9 cellular contexts compared by ENCODE assay signal in the genomic region with DNA sequence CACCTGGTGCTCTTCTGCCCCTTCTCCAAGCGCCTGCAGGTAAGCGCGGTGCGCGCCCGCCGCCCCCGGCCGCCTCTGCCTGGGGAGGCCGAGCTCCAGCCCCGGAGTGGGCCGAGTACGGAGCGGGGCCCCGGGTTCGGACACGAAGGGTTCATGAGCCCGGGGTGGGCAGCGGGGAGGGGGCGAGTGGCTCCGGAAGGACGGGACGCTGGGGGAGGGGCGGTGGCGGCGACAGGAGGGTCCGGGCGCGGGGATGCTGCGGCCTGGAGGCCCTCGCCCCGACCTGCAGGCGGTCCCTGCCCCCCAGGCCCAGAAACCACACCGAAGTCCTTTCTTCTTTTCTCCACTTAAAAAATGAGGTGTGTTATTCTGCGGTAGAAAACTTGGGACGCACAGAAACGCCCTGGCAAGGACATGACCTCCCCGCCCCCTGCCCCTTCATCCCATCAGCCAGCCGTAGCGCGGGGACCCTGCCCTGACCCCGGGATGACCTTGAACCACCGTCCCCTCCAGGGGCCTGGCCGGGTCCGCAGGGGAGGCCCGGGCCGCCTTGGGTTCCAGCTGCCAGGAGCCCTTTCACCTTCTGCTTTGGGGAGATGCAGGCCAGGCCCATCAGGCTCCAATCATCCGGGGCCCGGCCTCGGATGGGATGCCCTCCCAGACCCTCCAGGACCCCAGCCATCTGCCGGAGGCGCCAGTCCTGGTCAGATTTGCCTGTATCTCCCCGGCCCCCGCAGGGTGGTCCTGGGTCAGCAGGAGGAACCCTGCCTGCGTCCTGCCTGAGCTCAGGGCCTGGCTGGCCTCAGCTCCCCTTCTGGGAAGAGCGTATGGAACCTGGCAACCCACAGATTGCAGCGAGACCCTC. TPM values are rescaled to one million over a fixed set of nuclear protein-coding genes. Genes with fewer than 3 reads are reported as not detected.
A peak's percentile ranks its signal among the peaks of the same experiment; 100 is the strongest.
DNase-seq lines count a peak whose midpoint lies in the region; ATAC-seq and TF ChIP-seq lines count a peak whose summit lies in the region.
"Had no signal": no experiment of that assay in that cellular context is flagged by ENCODE, and none has a peak within 500 bp of the region (broad histone marks: within the 10 kb centered on the region; RNA-seq: fewer than 3 reads in every experiment).

No MANE protein-coding gene starts in this region.

- H3K36me3 ChIP-seq in GM23338 (ENCODE audit: insufficient read depth) (no peaks in the 10 kb centered on the region), skeletal muscle tissue (ENCODE audit: control insufficient read depth in 3 of 3, insufficient read depth in 3 of 3, low read length in 3 of 3) (no peaks in the 10 kb centered on the region)

- H3K4me1 Mint-ChIP-seq in GM23338, result peaks cover 5% of the 10 kb centered on the region
- no peaks in the 10 kb centered on the region for H3K4me1 Mint-ChIP-seq in activated T-helper 2 cell treated with anti-CD3 and anti-CD28 coated beads, Interferon-gamma antibody, Interleukin-2, Interleukin-4, amounts not matched to agents 10 μg/mL and 5 μg/mL and 100 μg/mL, durations not matched to agents 14 hours and 24 hours and 36 hours (ENCODE audit: low read depth)

- H3K4me3 ChIP-seq in GM23338 (peak overlapping the region; percentile 75), iPS-11a (ENCODE audit: low read depth, low read length) (peak overlapping the region; percentile 57), skeletal muscle tissue (ENCODE audit: low read length in 3 of 3) (peak overlapping the region in 2 of 3 donors; percentile 13 to 14)

- no peaks in the 10 kb centered on the region for H3K9me3 Mint-ChIP-seq in GM23338
- no peaks in the 10 kb centered on the region for H3K9me3 Mint-ChIP-seq in activated T-helper 2 cell treated with anti-CD3 and anti-CD28 coated beads, Interferon-gamma antibody, Interleukin-2, Interleukin-4, amounts not matched to agents 10 μg/mL and 5 μg/mL and 100 μg/mL, durations not matched to agents 14 hours and 24 hours and 36 hours
- H3K9me3 Mint-ChIP-seq: effector memory CD8-positive, alpha-beta T cell had no signal

- no peak for DNase-seq in GM23338 (ENCODE audit: low spot score)
- no peak for DNase-seq in activated T-helper 2 cell treated with anti-CD3 and anti-CD28 coated beads, Interferon-gamma antibody, Interleukin-2, Interleukin-4, amounts not matched to agents 10 μg/mL and 5 μg/mL and 100 μg/mL, durations not matched to agents 14 hours and 24 hours and 36 hours (ENCODE audit: low spot score)
- no peak for DNase-seq in NCI-H226
- no peak for DNase-seq in NCI-H146 treated with DMSO at 0.1 percent for 48 hours (lab: John Stamatoyannopoulos, UW; ENCODE audit: unreplicated experiment)
- DNase-seq in NCI-H1694 treated with DMSO at 0.1 percent for 48 hours (lab: John Stamatoyannopoulos, UW), result no peak
- DNase-seq: effector memory CD8-positive, alpha-beta T cell had no signal

- H3K9me2 ChIP-seq in GM23338 (ENCODE audit: insufficient read depth), result no peaks in the 10 kb centered on the region

- intact Hi-C loops in activated T-helper 2 cell treated with anti-CD3 and anti-CD28 coated beads, Interferon-gamma antibody, Interleukin-2, Interleukin-4, amounts not matched to agents 10 μg/mL and 5 μg/mL and 100 μg/mL, durations not matched to agents 14 hours and 24 hours and 36 hours (cut with micrococcal nuclease), result no loop called here

- H3K4me1 ChIP-seq in GM23338 (ENCODE audit: insufficient read depth) (peaks cover 4% of the 10 kb centered on the region; the same call in 1 of the 2 replicates), skeletal muscle tissue (ENCODE audit: control insufficient read depth in 3 of 3, insufficient read depth in 3 of 3, low read length in 3 of 3) (peaks cover 9 to 27% (median 23%) of the 10 kb centered on the region in 3 donors)

- H3K27ac ChIP-seq in GM23338 (ENCODE audit: low read depth) (no peak overlapping the region), skeletal muscle tissue (ENCODE audit: low read depth, low read length) (no peak overlapping the region)

- peaks cover 20% of the 10 kb centered on the region for H3K27me3 Mint-ChIP-seq in GM23338 (ENCODE audit: insufficient read depth, low read depth, poor library complexity)
- peaks cover 25% of the 10 kb centered on the region for H3K27me3 Mint-ChIP-seq in activated T-helper 2 cell treated with anti-CD3 and anti-CD28 coated beads, Interferon-gamma antibody, Interleukin-2, Interleukin-4, amounts not matched to agents 10 μg/mL and 5 μg/mL and 100 μg/mL, durations not matched to agents 14 hours and 24 hours and 36 hours (ENCODE audit: low read depth)

- peaks cover 3% of the 10 kb centered on the region; the same call in 1 of the 3 replicates for H3K36me3 Mint-ChIP-seq in GM23338 (ENCODE audit: low read depth)
- H3K36me3 Mint-ChIP-seq in activated T-helper 2 cell treated with anti-CD3 and anti-CD28 coated beads, Interferon-gamma antibody, Interleukin-2, Interleukin-4, amounts not matched to agents 10 μg/mL and 5 μg/mL and 100 μg/mL, durations not matched to agents 14 hours and 24 hours and 36 hours (ENCODE audit: low read depth), result no peaks in the 10 kb centered on the region

- peak; percentile 6 for ATAC-seq in GM23338
- ATAC-seq in GM21723 (IDR thresholded peaks at IDR 0.05; ENCODE audit: unreplicated experiment), result no peak

- no peaks in the 10 kb centered on the region for H3K9me3 ChIP-seq in skeletal muscle tissue (ENCODE audit: control insufficient read depth in 3 of 3, low read length in 3 of 3)

- no peak overlapping the region for H2AFZ ChIP-seq in GM23338

- peak overlapping the region; percentile 71 for H3K4me3 Mint-ChIP-seq in GM23338
- H3K4me3 Mint-ChIP-seq in activated T-helper 2 cell treated with anti-CD3 and anti-CD28 coated beads, Interferon-gamma antibody, Interleukin-2, Interleukin-4, amounts not matched to agents 10 μg/mL and 5 μg/mL and 100 μg/mL, durations not matched to agents 14 hours and 24 hours and 36 hours (ENCODE audit: low read depth), result peak overlapping the region; percentile 39

- peak overlapping the region; percentile 90 for H3K4me2 ChIP-seq in GM23338

- peak overlapping the region in 1 of 3 donors; percentile 25 for H3K9ac ChIP-seq in skeletal muscle tissue (ENCODE audit: low read depth in 1 of 3, low read length in 3 of 3)

- peaks cover 13% of the 10 kb centered on the region for H3K27me3 ChIP-seq in GM23338 (ENCODE audit: insufficient read depth)
- peaks cover 41 to 43% (median 41%) of the 10 kb centered on the region in 3 donors for H3K27me3 ChIP-seq in skeletal muscle tissue (ENCODE audit: control insufficient read depth in 3 of 3, insufficient read depth in 3 of 3, low read length in 3 of 3)

- 0 out of 2 replicates have a peak, but pooled peaks cover 7% of the 10 kb centered on the region for H3F3A ChIP-seq in GM23338 (replicated peaks; ENCODE audit: low read depth)

- H4K20me1 ChIP-seq in GM23338 (replicated peaks; ENCODE audit: insufficient read depth), result peaks cover 11% of the 10 kb centered on the region

- TF ChIP-seq CTCF in GM23338 (conservative IDR thresholded peaks at IDR 0.05; ENCODE audit: low read depth in 2 of 2), result no peak

- peaks cover 10% of the 10 kb centered on the region; the same call in 1 of the 2 replicates for H3K79me2 ChIP-seq in GM23338 (replicated peaks; ENCODE audit: insufficient read depth)

- H3K27ac Mint-ChIP-seq in GM23338, result no peak overlapping the region
- H3K27ac Mint-ChIP-seq in activated T-helper 2 cell treated with anti-CD3 and anti-CD28 coated beads, Interferon-gamma antibody, Interleukin-2, Interleukin-4, amounts not matched to agents 10 μg/mL and 5 μg/mL and 100 μg/mL, durations not matched to agents 14 hours and 24 hours and 36 hours, result no peak overlapping the region
- H3K27ac Mint-ChIP-seq: effector memory CD8-positive, alpha-beta T cell had no signal

TF ChIP-seq in GM23338, 12 proteins besides CTCF, POLR2A, EP300 and RAD21 (continues in another document):
- TF ChIP-seq CREB1 (CRISPR knock-in tag; IDR thresholded peaks at IDR 0.05; ENCODE audit: low read depth) (no peak), ZNF331 (CRISPR knock-in tag; IDR thresholded peaks at IDR 0.05; ENCODE audit: low read depth) (no peak)

RNA-seq across cellular contexts. Expression of a gene that starts 0.6 kb away (rescaled TPM):
- 47.2 and 60.0 TPM in 2 replicates for total RNA-seq in GM23338 (2014; rRNA removed; shearing (Covaris generic))
- polyA plus RNA-seq in GM23338 (2016; fragmentation: Nextera tagmentation; extraction: Ambion mirVana), result 18.7 and 24.2 TPM in 2 replicates
- 3.1 and 3.4 TPM in 2 replicates for total RNA-seq in activated T-helper 2 cell treated with anti-CD3 and anti-CD28 coated beads, Interferon-gamma antibody, Interleukin-2, Interleukin-4, amounts not matched to agents 10 μg/mL and 5 μg/mL and 100 μg/mL, durations not matched to agents 14 hours and 24 hours and 36 hours
- total RNA-seq in skeletal muscle tissue, result 11.0 TPM

RNA-seq across cellular contexts. Expression of a gene that starts 25.7 kb away (rescaled TPM):
- 33.3 and 44.7 TPM in 2 replicates for total RNA-seq in GM23338 (2014; rRNA removed; shearing (Covaris generic))
- 31.8 and 34.4 TPM in 2 replicates for polyA plus RNA-seq in GM23338 (2016; fragmentation: Nextera tagmentation; extraction: Ambion mirVana)
- total RNA-seq in activated T-helper 2 cell treated with anti-CD3 and anti-CD28 coated beads, Interferon-gamma antibody, Interleukin-2, Interleukin-4, amounts not matched to agents 10 μg/mL and 5 μg/mL and 100 μg/mL, durations not matched to agents 14 hours and 24 hours and 36 hours, result 38.3 and 40.5 TPM in 2 replicates
- total RNA-seq in skeletal muscle tissue, result 27.1 TPM

RNA-seq across cellular contexts. Expression of a gene that starts 29.8 kb away (rescaled TPM):
- 0.45 and 9.8 TPM in 2 replicates for total RNA-seq in GM23338 (2014; rRNA removed; shearing (Covaris generic))
- 0.43 and 0.74 TPM in 2 replicates for polyA plus RNA-seq in GM23338 (2016; fragmentation: Nextera tagmentation; extraction: Ambion mirVana)
- 1.2 and 1.7 TPM in 2 replicates for total RNA-seq in activated T-helper 2 cell treated with anti-CD3 and anti-CD28 coated beads, Interferon-gamma antibody, Interleukin-2, Interleukin-4, amounts not matched to agents 10 μg/mL and 5 μg/mL and 100 μg/mL, durations not matched to agents 14 hours and 24 hours and 36 hours
- 2.1 TPM for total RNA-seq in skeletal muscle tissue

RNA-seq across cellular contexts. Expression of a gene that starts 35.4 kb away (rescaled TPM):
- total RNA-seq in GM23338 (2014; rRNA removed; shearing (Covaris generic)), result not detected in 2 replicates
- not detected in 2 replicates for polyA plus RNA-seq in GM23338 (2016; fragmentation: Nextera tagmentation; extraction: Ambion mirVana)
- not detected in 2 replicates for total RNA-seq in activated T-helper 2 cell treated with anti-CD3 and anti-CD28 coated beads, Interferon-gamma antibody, Interleukin-2, Interleukin-4, amounts not matched to agents 10 μg/mL and 5 μg/mL and 100 μg/mL, durations not matched to agents 14 hours and 24 hours and 36 hours
- total RNA-seq in skeletal muscle tissue, result not detected

RNA-seq across cellular contexts. Expression of a gene that starts 45.1 kb away (rescaled TPM):
- not detected in 2 replicates for total RNA-seq in GM23338 (2014; rRNA removed; shearing (Covaris generic))
- not detected in 2 replicates for polyA plus RNA-seq in GM23338 (2016; fragmentation: Nextera tagmentation; extraction: Ambion mirVana)
- total RNA-seq in activated T-helper 2 cell treated with anti-CD3 and anti-CD28 coated beads, Interferon-gamma antibody, Interleukin-2, Interleukin-4, amounts not matched to agents 10 μg/mL and 5 μg/mL and 100 μg/mL, durations not matched to agents 14 hours and 24 hours and 36 hours, result not detected in 2 replicates
- not detected for total RNA-seq in skeletal muscle tissue

Comparison
In these comparisons a context has a peak if more than half of its experiments do, and no peak if none do; other contexts are left out.
1. H3K4me3 ChIP-seq: peak in every context shown above with its lines; median percentile 75 in GM23338; 57 in iPS-11a; 14 in skeletal muscle tissue.